1 cellular context compared by ENCODE assay signal in genomic region chr11:86291466-86292262, GRCh38.
TF ChIP-seq lines count a peak whose summit lies in the region.

No MANE protein-coding gene starts in this region.

TF ChIP-seq in K562, 482 proteins besides CTCF, POLR2A, EP300 and RAD21 (continued from another document and continues in another):
- TF ChIP-seq FOXO4 (CRISPR knock-in tag; IDR thresholded peaks at IDR 0.05) (no peak), SOX6 (IDR thresholded peaks at IDR 0.05) (no peak), TCF15 (CRISPR knock-in tag; IDR thresholded peaks at IDR 0.05) (no peak), ZFP91 (CRISPR knock-in tag; IDR thresholded peaks at IDR 0.05) (no peak), ZNF584 (CRISPR knock-in tag; IDR thresholded peaks at IDR 0.05; ENCODE audit: low read depth) (no peak), ZNF277 (CRISPR knock-in tag; IDR thresholded peaks at IDR 0.05; ENCODE audit: borderline replicate concordance) (no peak), CXXC5 (CRISPR knock-in tag; IDR thresholded peaks at IDR 0.05) (no peak), ZBTB7A (IDR thresholded peaks at IDR 0.05; ENCODE audit: borderline replicate concordance, control insufficient read depth, low read depth, low read length) (no peak), ATF7 (IDR thresholded peaks at IDR 0.05) (no peak), ZNF512 (tag; IDR thresholded peaks at IDR 0.05) (no peak), TBP (optimal IDR thresholded peaks at IDR 0.05; ENCODE audit: low read depth, low read length) (no peak), HMBOX1 (IDR thresholded peaks at IDR 0.05) (peak; percentile 56; the same call in 1 of the 2 replicates), ETV1 (tag; conservative IDR thresholded peaks at IDR 0.05; ENCODE audit: low read depth) (no peak), NR2F6 (CRISPR knock-in tag; IDR thresholded peaks at IDR 0.05) (no peak), UBTF (IDR thresholded peaks at IDR 0.05; ENCODE audit: borderline replicate concordance in 1 of 2, low read depth in 2 of 2, low read length in 2 of 2) (no peak), POLR2B (IDR thresholded peaks at IDR 0.05; ENCODE audit: low read depth, partially characterized antibody) (no peak), PPARD (CRISPR knock-in tag; IDR thresholded peaks at IDR 0.05) (no peak), SRSF3 (IDR thresholded peaks at IDR 0.05; ENCODE audit: insufficient read depth, low read length) (no peak), ZBTB1 (CRISPR knock-in tag; IDR thresholded peaks at IDR 0.05; ENCODE audit: borderline replicate concordance, low read depth) (no peak), KAT8 (IDR thresholded peaks at IDR 0.05; ENCODE audit: low read depth) (no peak), ATF3 (IDR thresholded peaks at IDR 0.05) (no peak), ATF3 (CRISPR knock-in tag; conservative IDR thresholded peaks at IDR 0.05) (no peak), BCL6 (CRISPR knock-in tag; IDR thresholded peaks at IDR 0.05) (no peak), ZNF175 (CRISPR knock-in tag; IDR thresholded peaks at IDR 0.05; ENCODE audit: low read depth) (no peak), EZH2 (IDR thresholded peaks at IDR 0.05; ENCODE audit: borderline replicate concordance, low read depth, low read length) (no peak), THAP7 (CRISPR knock-in tag; IDR thresholded peaks at IDR 0.05) (no peak), BHLHE40 (IDR thresholded peaks at IDR 0.05; ENCODE audit: low read length) (no peak), YY1 (IDR thresholded peaks at IDR 0.05; ENCODE audit: borderline replicate concordance in 1 of 3, control insufficient read depth in 1 of 3, extremely low read depth in 1 of 3, insufficient read depth in 3 of 3, insufficient read length in 1 of 3, insufficient replicate concordance in 2 of 3, low read depth in 1 of 3, low read length in 2 of 3) (no peak), NFATC3 (IDR thresholded peaks at IDR 0.05) (no peak), PHTF2 (CRISPR knock-in tag; IDR thresholded peaks at IDR 0.05) (no peak), HES1 (IDR thresholded peaks at IDR 0.05; ENCODE audit: low read depth) (0 out of 2 replicates have a peak, but pooled peaks have one; percentile 30), HLTF (IDR thresholded peaks at IDR 0.05) (no peak), ZNF518B (CRISPR knock-in tag; IDR thresholded peaks at IDR 0.05) (no peak), STAG1 (CRISPR knock-in tag; IDR thresholded peaks at IDR 0.05; ENCODE audit: borderline replicate concordance) (peak; percentile 29; the same call in 1 of the 2 replicates), NFIC (IDR thresholded peaks at IDR 0.05) (no peak; the same call in 1 of the 2 replicates), ZNF134 (CRISPR knock-in tag; conservative IDR thresholded peaks at IDR 0.05) (no peak), NCOA6 (IDR thresholded peaks at IDR 0.05) (no peak), AFF1 (IDR thresholded peaks at IDR 0.05; ENCODE audit: low read depth in 1 of 2, partially characterized antibody in 2 of 2) (no peak), ZNF785 (CRISPR knock-in tag; IDR thresholded peaks at IDR 0.05) (no peak)
